In the genomic region with DNA sequence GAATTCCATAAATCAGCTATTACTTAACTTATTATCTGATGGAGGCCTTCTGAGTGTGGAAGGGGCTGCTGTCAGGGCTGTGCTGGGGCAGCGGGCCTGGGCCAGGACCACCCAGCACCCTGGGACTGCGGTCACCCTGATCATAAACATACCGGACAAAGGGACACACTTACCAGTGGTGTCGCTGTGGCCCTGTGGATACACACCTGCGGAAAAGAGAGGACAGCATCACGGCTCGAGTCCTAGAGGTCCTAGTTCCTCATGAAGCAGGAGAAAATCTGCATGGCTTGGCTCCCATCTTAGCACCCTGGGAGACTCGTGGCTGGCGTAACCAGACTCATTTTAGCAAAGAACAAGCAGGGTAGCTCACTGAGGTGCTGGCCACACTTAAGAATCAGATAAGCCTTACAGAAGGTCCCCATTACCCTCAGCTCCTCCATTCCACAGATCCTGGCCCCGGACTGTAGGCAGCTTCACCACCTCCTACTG, we compare ENCODE assay signal across 23 cellular contexts. TPM values are rescaled to one million over a fixed set of nuclear protein-coding genes. Genes with fewer than 3 reads are reported as not detected.
DNase-seq lines count a peak whose midpoint lies in the region; ATAC-seq, FAIRE-seq and TF ChIP-seq lines count a peak whose summit lies in the region.
"Had no signal": no experiment of that assay in that cellular context is flagged by ENCODE, and none has a peak within 500 bp of the region (broad histone marks: within the 10 kb centered on the region; RNA-seq: fewer than 3 reads in every experiment).

No MANE protein-coding gene starts in this region.

- no peak overlapping the region for H3K27ac Mint-ChIP-seq in type B pancreatic cell

- no peaks in the 10 kb centered on the region for H3K9me3 Mint-ChIP-seq in type B pancreatic cell

- CTCF ChIA-PET in PC-3 (lab: Charles Lee), result no interaction called here

- no peaks in the 10 kb centered on the region for H3K4me1 Mint-ChIP-seq in type B pancreatic cell (ENCODE audit: unreplicated experiment)

- no peak for FAIRE-seq in H54 (lab: Jason Lieb, UNC)
- FAIRE-seq: G401.6, HTR-8/SVneo had no signal

- no peaks in the 10 kb centered on the region for H3K79me2 ChIP-seq in PC-3 (ENCODE audit: low read length)

- 89 to 93% (median 89%) methylated on average over 10 of the region's 10 CpGs for WGBS in ovary, 3 donors

- H3K4me3 Mint-ChIP-seq in type B pancreatic cell, result no peak overlapping the region

- ATAC-seq in PC-3, result no peak

- intact Hi-C loops in PC-3 (cut with micrococcal nuclease) (no loop called here), ovary (cut with DNase I) (loop anchor here in 1 of 4 donors (10.0 kb wide), 1 partner anchor 55 kb away; no protein-coding TSS in a partner anchor)

- H3K9ac ChIP-seq in PC-3 (ENCODE audit: low read length), result no peak overlapping the region
- H3K9ac ChIP-seq: SK-N-SH had no signal

- TF ChIP-seq CTCF in GM13976 (IDR thresholded peaks at IDR 0.05; ENCODE audit: borderline replicate concordance, control extremely low read depth, extremely low read depth, insufficient read depth, missing control alignments), result no peak
- no peak for TF ChIP-seq CTCF in PC-3 (conservative IDR thresholded peaks at IDR 0.05; ENCODE audit: low read depth, low read length)
- no peak for TF ChIP-seq CTCF in ovary (IDR thresholded peaks at IDR 0.05)
- TF ChIP-seq CTCF in type B pancreatic cell (conservative IDR thresholded peaks at IDR 0.05), result no peak

- H3K4me1 ChIP-seq in PC-3 (ENCODE audit: insufficient read depth, low read length) (peaks cover 15% of the 10 kb centered on the region), ovary (ENCODE audit: insufficient read depth) (no peaks in the 10 kb centered on the region)

- H3K4me2 ChIP-seq in PC-3 (ENCODE audit: low read length), result 0 out of 2 replicates have a peak overlapping the region, but pooled peaks have one; percentile 39
- H3K4me2 ChIP-seq: SK-N-SH had no signal

- H3F3A ChIP-seq in PC-3 (ENCODE audit: low read length, unreplicated experiment), result no peaks in the 10 kb centered on the region

- H3K36me3 ChIP-seq in PC-3 (ENCODE audit: low read depth, low read length) (no peaks in the 10 kb centered on the region), ovary (no peaks in the 10 kb centered on the region)

- H3K27me3 ChIP-seq in PC-3 (ENCODE audit: low read length), result no peaks in the 10 kb centered on the region
- no peaks in the 10 kb centered on the region for H3K27me3 ChIP-seq in ovary
- H3K27me3 ChIP-seq: MG63 had no signal

- in situ Hi-C loops in GM13976 (cut with MboI; ENCODE audit: low sequenced_read_pairs, unreplicated experiment), result no loop called here

- H3K9me2 ChIP-seq in PC-3 (replicated peaks; ENCODE audit: low read length), result no peaks in the 10 kb centered on the region
- H3K9me2 ChIP-seq: SK-N-SH had no signal

- H3K4me3 ChIP-seq in PC-3 (ENCODE audit: low read length), result no peak overlapping the region
- H3K4me3 ChIP-seq in ovary, result no peak overlapping the region
- H3K4me3 ChIP-seq: MG63 had no signal

- no peak for TF ChIP-seq EP300 in ovary (IDR thresholded peaks at IDR 0.05)

- no peaks in the 10 kb centered on the region for H3K9me3 ChIP-seq in PC-3 (ENCODE audit: low read length)
- H3K9me3 ChIP-seq in ovary, result no peaks in the 10 kb centered on the region
- H3K9me3 ChIP-seq: MG63, SK-N-SH had no signal

- peak overlapping the region; percentile 77 for H3K27ac ChIP-seq in PC-3 (ENCODE audit: low read length)
- H3K27ac ChIP-seq in ovary, result no peak overlapping the region
- H3K27ac ChIP-seq: C4-2B had no signal

- DNase-seq in GM13976 (ENCODE audit: low spot score) (peak; percentile 16), PC-3 (no peak), erythroblast (lab: John Stamatoyannopoulos, UW) (no peak), ovary (peak in 4 of 5 donors; percentile 4 to 22 (median 7)), COLO668 (lab: John Stamatoyannopoulos, UW; ENCODE audit: unreplicated experiment) (no peak), type B pancreatic cell (ENCODE audit: extremely low spot score, unreplicated experiment) (no peak), H54 (ENCODE audit: insufficient read length, low spot score) (no peak), DMS 273 treated with DMSO at 0.1 percent for 48 hours (lab: John Stamatoyannopoulos, UW) (no peak)
- DNase-seq: AML-193, DND-41, Kasumi-1, MG63, NCI-H1092, NCI-H146, NCI-H2029 treated with DMSO at 0.1 percent for 48 hours, NCI-H2171, NCI-H446, NCI-H526 treated with DMSO at 0.1 percent for 48 hours, SHP77 treated with DMSO at 0.1 percent for 48 hours, SK-N-SH had no signal

- TF ChIP-seq POLR2A in erythroblast (IDR thresholded peaks at IDR 0.05; ENCODE audit: low read length) (peak; percentile 52), ovary (IDR thresholded peaks at IDR 0.05) (no peak), H54 (IDR thresholded peaks at IDR 0.05; ENCODE audit: low read depth, low read length) (no peak)

- no peak overlapping the region for H2AFZ ChIP-seq in PC-3 (ENCODE audit: low read length)

- no TSS peak for BruUV-seq in PC-3 (replicated peaks; lab: Mats Ljungman, UMichigan)

- no peaks in the 10 kb centered on the region for H3K36me3 Mint-ChIP-seq in type B pancreatic cell

- H3K27me3 Mint-ChIP-seq in type B pancreatic cell, result no peaks in the 10 kb centered on the region

- H4K20me1 ChIP-seq in PC-3 (ENCODE audit: low read length), result no peaks in the 10 kb centered on the region

- POLR2A ChIA-PET in PC-3 (lab: Charles Lee; ENCODE audit: unreplicated experiment), result no interaction called here

RNA-seq across cellular contexts. Expression of gene IL15RA, which starts 17.7 kb away (rescaled TPM):
- total RNA-seq in PC-3 (2014; rRNA removed) (4.4 and 5.9 TPM in 2 replicates), ovary (10 to 100 TPM in 1 of 7 donors, 1 to 10 TPM in 6; 2.7 to 15.2 (median 6.2) TPM), type B pancreatic cell (ENCODE audit: low replicate concordance) (1.4 and 3.7 TPM in 2 replicates)
- 10 to 100 TPM in 1 of 2 donors, 1 to 10 TPM in 1; 6.3 to 10.0 TPM for polyA plus RNA-seq in ovary

Comparison
In these comparisons a context has a peak if more than half of its experiments do, and no peak if none do; other contexts are left out.
1. DNase-seq: peak in GM13976 (single experiment) and ovary (4 of 5); none in PC-3 (single experiment), erythroblast (0 of 2), COLO668 (single experiment), type B pancreatic cell (single experiment), H54 (single experiment) and DMS 273 treated with DMSO at 0.1 percent for 48 hours (single experiment).